ENCODE assay signal across 2 cellular contexts in the genomic region with DNA sequence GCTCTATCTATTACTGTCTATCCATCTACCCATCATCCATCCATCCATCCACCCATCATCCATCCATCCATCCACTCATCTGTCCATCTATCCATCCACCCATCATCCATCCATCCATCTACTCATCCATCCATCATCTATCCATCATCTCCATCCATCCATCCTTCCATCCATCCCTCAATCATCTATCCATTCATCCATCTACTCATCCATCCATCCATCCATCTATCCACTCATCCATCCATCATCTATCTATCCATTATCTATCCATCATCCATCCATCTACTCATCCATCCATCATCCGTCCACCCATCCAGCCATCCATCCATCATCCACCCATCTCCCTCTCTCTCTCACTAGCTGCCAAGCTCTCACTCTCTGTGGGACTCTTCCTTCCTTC.
TF ChIP-seq lines count a peak whose summit lies in the region.

No MANE protein-coding gene starts in this region.

TF ChIP-seq in HEK293T, 16 proteins besides CTCF, POLR2A, EP300 and RAD21:
- TF ChIP-seq CTBP1 (IDR thresholded peaks at IDR 0.05; ENCODE audit: borderline replicate concordance) (0 out of 2 replicates have a peak, but pooled peaks have one; percentile 7), FOXK2 (IDR thresholded peaks at IDR 0.05) (no peak), ARNT (IDR thresholded peaks at IDR 0.05) (no peak), BHLHE40 (IDR thresholded peaks at IDR 0.05; ENCODE audit: borderline replicate concordance) (no peak), NFRKB (IDR thresholded peaks at IDR 0.05) (no peak), HDGF (IDR thresholded peaks at IDR 0.05; ENCODE audit: borderline replicate concordance) (no peak), ELF4 (IDR thresholded peaks at IDR 0.05) (no peak), FOXA1 (IDR thresholded peaks at IDR 0.05) (no peak), SP1 (IDR thresholded peaks at IDR 0.05) (no peak), ZNF384 (IDR thresholded peaks at IDR 0.05) (no peak), FOXM1 (IDR thresholded peaks at IDR 0.05; ENCODE audit: borderline replicate concordance) (no peak), SUZ12 (IDR thresholded peaks at IDR 0.05) (no peak), TARDBP (IDR thresholded peaks at IDR 0.05) (peak; percentile 87), L3MBTL2 (conservative IDR thresholded peaks at IDR 0.05) (no peak), LEF1 (IDR thresholded peaks at IDR 0.05; ENCODE audit: borderline replicate concordance) (no peak)
- TF ChIP-seq, protein P1, sequence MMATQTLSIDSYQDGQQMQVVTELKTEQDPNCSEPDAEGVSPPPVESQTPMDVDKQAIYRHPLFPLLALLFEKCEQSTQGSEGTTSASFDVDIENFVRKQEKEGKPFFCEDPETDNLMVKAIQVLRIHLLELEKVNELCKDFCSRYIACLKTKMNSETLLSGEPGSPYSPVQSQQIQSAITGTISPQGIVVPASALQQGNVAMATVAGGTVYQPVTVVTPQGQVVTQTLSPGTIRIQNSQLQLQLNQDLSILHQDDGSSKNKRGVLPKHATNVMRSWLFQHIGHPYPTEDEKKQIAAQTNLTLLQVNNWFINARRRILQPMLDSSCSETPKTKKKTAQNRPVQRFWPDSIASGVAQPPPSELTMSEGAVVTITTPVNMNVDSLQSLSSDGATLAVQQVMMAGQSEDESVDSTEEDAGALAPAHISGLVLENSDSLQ (IDR thresholded peaks at IDR 0.05), result peak; percentile 63
TF ChIP-seq in HEK293T: peak in this region for 3.

TF ChIP-seq in GM12878, 131 proteins besides CTCF, POLR2A, EP300 and RAD21:
- TF ChIP-seq, protein P2, sequence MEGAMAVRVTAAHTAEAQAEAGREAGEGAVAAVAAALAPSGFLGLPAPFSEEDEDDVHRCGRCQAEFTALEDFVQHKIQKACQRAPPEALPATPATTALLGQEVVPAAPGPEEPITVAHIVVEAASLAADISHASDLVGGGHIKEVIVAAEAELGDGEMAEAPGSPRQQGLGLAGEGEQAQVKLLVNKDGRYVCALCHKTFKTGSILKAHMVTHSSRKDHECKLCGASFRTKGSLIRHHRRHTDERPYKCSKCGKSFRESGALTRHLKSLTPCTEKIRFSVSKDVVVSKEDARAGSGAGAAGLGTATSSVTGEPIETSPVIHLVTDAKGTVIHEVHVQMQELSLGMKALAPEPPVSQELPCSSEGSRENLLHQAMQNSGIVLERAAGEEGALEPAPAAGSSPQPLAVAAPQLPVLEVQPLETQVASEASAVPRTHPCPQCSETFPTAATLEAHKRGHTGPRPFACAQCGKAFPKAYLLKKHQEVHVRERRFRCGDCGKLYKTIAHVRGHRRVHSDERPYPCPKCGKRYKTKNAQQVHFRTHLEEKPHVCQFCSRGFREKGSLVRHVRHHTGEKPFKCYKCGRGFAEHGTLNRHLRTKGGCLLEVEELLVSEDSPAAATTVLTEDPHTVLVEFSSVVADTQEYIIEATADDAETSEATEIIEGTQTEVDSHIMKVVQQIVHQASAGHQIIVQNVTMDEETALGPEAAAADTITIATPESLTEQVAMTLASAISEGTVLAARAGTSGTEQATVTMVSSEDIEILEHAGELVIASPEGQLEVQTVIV (IDR thresholded peaks at IDR 0.05; ENCODE audit: borderline replicate concordance, partially characterized antibody), result no peak
- TF ChIP-seq NR2F1 (conservative IDR thresholded peaks at IDR 0.05) (no peak), CEBPB (IDR thresholded peaks at IDR 0.05; ENCODE audit: borderline replicate concordance in 1 of 2, low read depth in 2 of 2, low read length in 2 of 2) (no peak), TBL1XR1 (IDR thresholded peaks at IDR 0.05; ENCODE audit: low read depth, low read length) (no peak), MTA3 (IDR thresholded peaks at IDR 0.05; ENCODE audit: borderline replicate concordance, low read length) (no peak), EGR1 (IDR thresholded peaks at IDR 0.05; ENCODE audit: borderline replicate concordance in 1 of 2, low read depth in 2 of 2, low read length in 2 of 2) (no peak), HDGF (IDR thresholded peaks at IDR 0.05) (peak; percentile 77; the same call in 1 of the 2 replicates)
